In the genomic region with DNA sequence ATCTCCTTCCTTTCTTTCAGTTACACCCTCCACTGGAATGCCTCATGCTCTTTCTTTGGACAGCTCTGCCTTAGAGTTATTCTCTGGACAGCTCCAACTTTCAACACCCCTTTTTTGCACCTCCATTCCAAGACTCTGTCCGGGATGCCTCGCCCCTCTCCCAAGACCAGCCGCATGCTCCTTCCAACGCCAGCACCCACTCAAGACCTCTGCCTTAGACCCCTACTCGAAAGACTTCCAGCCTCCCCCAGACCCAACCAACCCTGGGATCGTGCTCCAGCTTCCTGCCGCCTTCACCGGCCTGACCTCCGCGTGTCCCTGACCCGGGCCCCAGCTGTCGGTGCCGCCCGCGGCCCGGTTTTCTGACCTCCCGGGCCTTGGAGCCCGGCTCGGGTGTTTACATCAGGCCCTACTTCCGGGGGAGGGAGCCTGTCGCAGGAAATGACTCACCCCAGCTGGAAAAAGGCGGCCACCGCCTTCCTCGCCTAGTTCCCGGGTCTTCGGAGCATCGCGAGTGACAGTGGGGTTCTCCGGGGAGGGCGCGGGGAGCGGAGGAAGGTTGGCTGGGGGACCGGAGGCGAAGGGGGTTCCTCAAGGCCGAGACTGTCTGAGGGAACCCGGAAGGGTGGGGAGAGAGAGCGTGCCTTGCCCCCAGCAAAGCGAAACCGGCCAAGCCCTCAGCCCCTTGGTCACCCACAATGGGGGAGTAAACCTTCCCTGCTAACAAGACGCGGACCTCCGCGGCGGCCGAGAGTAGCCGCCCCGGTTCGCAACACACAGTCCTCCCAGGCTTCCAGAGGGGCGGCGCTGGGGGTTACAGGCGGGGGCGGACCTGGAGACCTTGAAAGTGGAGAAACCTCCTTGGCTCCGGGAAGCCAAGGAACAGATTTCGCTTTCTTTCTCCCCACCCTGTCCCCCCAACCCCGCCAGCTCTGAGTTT, we compare ENCODE assay signal across 8 cellular contexts. TPM values are rescaled to one million over a fixed set of nuclear protein-coding genes. Genes with fewer than 3 reads are reported as not detected.
DNase-seq lines count a peak whose midpoint lies in the region; ATAC-seq and TF ChIP-seq lines count a peak whose summit lies in the region.

TSS of gene WDR45 (minus strand) at position 399 of the 940 bp plus-strand sequence. CDS start 1,792 bp downstream, outside the sequence.

- H3K4ac ChIP-seq in neuronal stem cell (ENCODE audit: low read length) = no peak within 1 kb of the TSS

- H3K23ac ChIP-seq in neuronal stem cell (ENCODE audit: low read depth, low read length, poor library complexity) = peak within 1 kb of the TSS; percentile 65

- peak within 1 kb of the TSS; percentile 70 for H3K9ac ChIP-seq in neuronal stem cell (ENCODE audit: low read depth, low read length, poor library complexity)

- peak; percentile 84 for ATAC-seq in GM19455 (IDR thresholded peaks at IDR 0.05; ENCODE audit: unreplicated experiment)

- no peaks in the 10 kb centered on the region for H3K27me3 ChIP-seq in neuronal stem cell (ENCODE audit: control insufficient read depth in 3 of 3, insufficient read depth in 3 of 3, low read depth in 1 of 3, low read length in 3 of 3)

- H3K14ac ChIP-seq in neuronal stem cell (ENCODE audit: low read length) = no peak within 1 kb of the TSS

- no peak within 1 kb of the TSS for H2BK120ac ChIP-seq in neuronal stem cell (ENCODE audit: low read depth, low read length)

- H3K9me3 Mint-ChIP-seq in IgD-negative memory B cell = no peaks in the 10 kb centered on the region

- H3K18ac ChIP-seq in neuronal stem cell (ENCODE audit: low read length) = peak within 1 kb of the TSS; percentile 48

- no peaks in the 10 kb centered on the region for H3K36me3 Mint-ChIP-seq in IgD-negative memory B cell

- no peaks in the 10 kb centered on the region for H3K79me1 ChIP-seq in neuronal stem cell (ENCODE audit: low read depth, low read length)

- H2BK15ac ChIP-seq in neuronal stem cell (ENCODE audit: low read length) = no peak within 1 kb of the TSS

- H3K4me2 ChIP-seq in neuronal stem cell (ENCODE audit: insufficient read depth, low read length, poor library complexity, severe bottlenecking) = peak within 1 kb of the TSS; percentile 62

- no peak within 1 kb of the TSS for H4K91ac ChIP-seq in neuronal stem cell (ENCODE audit: low read depth, low read length, poor library complexity)

- no peak within 1 kb of the TSS for H2AK5ac ChIP-seq in neuronal stem cell (ENCODE audit: low read depth, low read length)

- DNase-seq in CD1c-positive myeloid dendritic cell (ENCODE audit: extremely low spot score) = peak; percentile 74
- peak; percentile 52 for DNase-seq in SK-N-DZ (ENCODE audit: low spot score)
- DNase-seq in activated naive CD4-positive, alpha-beta T cell treated with Interleukin-2 at 50 U/mL for 16 hours = peak; percentile 76
- peak; percentile 56 for DNase-seq in foreskin melanocyte
- peak; percentile 31 for DNase-seq in neuronal stem cell (ENCODE audit: low spot score)

- peaks cover 0 to 17% of the 10 kb centered on the region in 2 donors for H3K36me3 ChIP-seq in neuronal stem cell (replicated peaks in 1 of 2; ENCODE audit: control insufficient read depth in 2 of 2, insufficient read depth in 2 of 2, low read length in 2 of 2)

- WGBS in neuronal stem cell (ENCODE audit: extremely low coverage in 2 of 2, insufficient read length in 2 of 2, insufficient replicate concordance in 1 of 2), 2 donors = no CpG with 5 or more reads among the region's 55 CpGs

- no peak within 1 kb of the TSS for H4K8ac ChIP-seq in neuronal stem cell (ENCODE audit: low read depth, low read length)

- H3K4me1 Mint-ChIP-seq in IgD-negative memory B cell = peaks cover 0 to 6% (median 5%) of the 10 kb centered on the region in 3 donors

- peak within 1 kb of the TSS; percentile 66 for H2BK5ac ChIP-seq in neuronal stem cell (ENCODE audit: low read length)

- no peak for TF ChIP-seq CTCF in subcutaneous adipose tissue (IDR thresholded peaks at IDR 0.05; ENCODE audit: low read depth)

- H2BK12ac ChIP-seq in neuronal stem cell (ENCODE audit: low read length) = no peak within 1 kb of the TSS

- H2AFZ ChIP-seq in neuronal stem cell (ENCODE audit: low read length) = peak within 1 kb of the TSS; percentile 90

- no peaks in the 10 kb centered on the region for H3K27me3 Mint-ChIP-seq in IgD-negative memory B cell

- peak within 1 kb of the TSS; percentile 87 to 98 (median 93) for H3K4me3 Mint-ChIP-seq in IgD-negative memory B cell

- no peaks in the 10 kb centered on the region for H3K9me3 ChIP-seq in neuronal stem cell (replicated peaks in 1 of 2; ENCODE audit: control insufficient read depth in 2 of 2, insufficient read depth in 1 of 2, low read depth in 1 of 2, low read length in 2 of 2)

- H3K27ac Mint-ChIP-seq in IgD-negative memory B cell = peak within 1 kb of the TSS; percentile 88 to 98 (median 97)

- H3K27ac ChIP-seq in neuronal stem cell (replicated peaks; ENCODE audit: low read length) = no peak within 1 kb of the TSS

- peaks cover 0 to 2% of the 10 kb centered on the region in 2 donors for H3K4me1 ChIP-seq in neuronal stem cell (ENCODE audit: control insufficient read depth in 2 of 2, insufficient read depth in 1 of 2, low read depth in 1 of 2, low read length in 2 of 2)

- peak within 1 kb of the TSS; percentile 81 to 88 for H3K4me3 ChIP-seq in neuronal stem cell (ENCODE audit: low read length in 2 of 2)

RNA-seq across cellular contexts. Expression of gene WDR45, which starts in this region (rescaled TPM):
- 58.3 TPM for polyA plus RNA-seq in IgD-negative memory B cell
- polyA plus RNA-seq in SK-N-DZ (2014; cell fraction: cytosol; rRNA removed) = 59.7 and 61.3 TPM in 2 replicates
- 164 and 166 TPM in 2 replicates for polyA plus RNA-seq in SK-N-DZ (2014; cell fraction: nucleus; rRNA removed)
- polyA plus RNA-seq in neuronal stem cell (2013, experiment 1 of 2) = 17.0 TPM
- 16.8 TPM for polyA plus RNA-seq in neuronal stem cell (2013, experiment 2 of 2)
- total RNA-seq in subcutaneous adipose tissue = 100 to 1,000 TPM in 2 of 4 donors, 10 to 100 TPM in 2; 84.5 to 138 (median 115) TPM
